In genomic region chr4:185201983-185202962, GRCh38 we compare ENCODE assay signal across 1 cellular context.
TF ChIP-seq lines count a peak whose summit lies in the region.

No MANE protein-coding gene starts in this region.

TF ChIP-seq in HepG2, 621 proteins besides CTCF, POLR2A, EP300 and RAD21 (continued from another document and continues in another):
- TF ChIP-seq, protein P1, sequence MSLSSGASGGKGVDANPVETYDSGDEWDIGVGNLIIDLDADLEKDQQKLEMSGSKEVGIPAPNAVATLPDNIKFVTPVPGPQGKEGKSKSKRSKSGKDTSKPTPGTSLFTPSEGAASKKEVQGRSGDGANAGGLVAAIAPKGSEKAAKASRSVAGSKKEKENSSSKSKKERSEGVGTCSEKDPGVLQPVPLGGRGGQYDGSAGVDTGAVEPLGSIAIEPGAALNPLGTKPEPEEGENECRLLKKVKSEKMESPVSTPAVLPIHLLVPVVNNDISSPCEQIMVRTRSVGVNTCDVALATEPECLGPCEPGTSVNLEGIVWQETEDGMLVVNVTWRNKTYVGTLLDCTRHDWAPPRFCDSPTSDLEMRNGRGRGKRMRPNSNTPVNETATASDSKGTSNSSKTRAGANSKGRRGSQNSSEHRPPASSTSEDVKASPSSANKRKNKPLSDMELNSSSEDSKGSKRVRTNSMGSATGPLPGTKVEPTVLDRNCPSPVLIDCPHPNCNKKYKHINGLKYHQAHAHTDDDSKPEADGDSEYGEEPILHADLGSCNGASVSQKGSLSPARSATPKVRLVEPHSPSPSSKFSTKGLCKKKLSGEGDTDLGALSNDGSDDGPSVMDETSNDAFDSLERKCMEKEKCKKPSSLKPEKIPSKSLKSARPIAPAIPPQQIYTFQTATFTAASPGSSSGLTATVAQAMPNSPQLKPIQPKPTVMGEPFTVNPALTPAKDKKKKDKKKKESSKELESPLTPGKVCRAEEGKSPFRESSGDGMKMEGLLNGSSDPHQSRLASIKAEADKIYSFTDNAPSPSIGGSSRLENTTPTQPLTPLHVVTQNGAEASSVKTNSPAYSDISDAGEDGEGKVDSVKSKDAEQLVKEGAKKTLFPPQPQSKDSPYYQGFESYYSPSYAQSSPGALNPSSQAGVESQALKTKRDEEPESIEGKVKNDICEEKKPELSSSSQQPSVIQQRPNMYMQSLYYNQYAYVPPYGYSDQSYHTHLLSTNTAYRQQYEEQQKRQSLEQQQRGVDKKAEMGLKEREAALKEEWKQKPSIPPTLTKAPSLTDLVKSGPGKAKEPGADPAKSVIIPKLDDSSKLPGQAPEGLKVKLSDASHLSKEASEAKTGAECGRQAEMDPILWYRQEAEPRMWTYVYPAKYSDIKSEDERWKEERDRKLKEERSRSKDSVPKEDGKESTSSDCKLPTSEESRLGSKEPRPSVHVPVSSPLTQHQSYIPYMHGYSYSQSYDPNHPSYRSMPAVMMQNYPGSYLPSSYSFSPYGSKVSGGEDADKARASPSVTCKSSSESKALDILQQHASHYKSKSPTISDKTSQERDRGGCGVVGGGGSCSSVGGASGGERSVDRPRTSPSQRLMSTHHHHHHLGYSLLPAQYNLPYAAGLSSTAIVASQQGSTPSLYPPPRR (CRISPR knock-in tag; IDR thresholded peaks at IDR 0.05; ENCODE audit: borderline replicate concordance): peak; percentile 76; the same call in 1 of the 2 replicates
- 0 out of 2 replicates have a peak, but pooled peaks have one; percentile 41 for TF ChIP-seq ZNF124 (CRISPR knock-in tag; IDR thresholded peaks at IDR 0.05)
- 0 out of 2 replicates have a peak, but pooled peaks have one; percentile 18 for TF ChIP-seq ZNF501 (CRISPR knock-in tag; IDR thresholded peaks at IDR 0.05)
- TF ChIP-seq SAFB2 (CRISPR knock-in tag; IDR thresholded peaks at IDR 0.05; ENCODE audit: borderline replicate concordance, low read depth): 0 out of 2 replicates have a peak, but pooled peaks have one; percentile 56
- peak; percentile 66; the same call in 1 of the 2 replicates for TF ChIP-seq SALL2 (CRISPR knock-in tag; IDR thresholded peaks at IDR 0.05)
- 0 out of 2 replicates have a peak, but pooled peaks have one; percentile 36 for TF ChIP-seq ERF (CRISPR knock-in tag; IDR thresholded peaks at IDR 0.05)
- TF ChIP-seq HDAC1 (CRISPR knock-in tag; IDR thresholded peaks at IDR 0.05): peak; percentile 79
- TF ChIP-seq, protein P2, sequence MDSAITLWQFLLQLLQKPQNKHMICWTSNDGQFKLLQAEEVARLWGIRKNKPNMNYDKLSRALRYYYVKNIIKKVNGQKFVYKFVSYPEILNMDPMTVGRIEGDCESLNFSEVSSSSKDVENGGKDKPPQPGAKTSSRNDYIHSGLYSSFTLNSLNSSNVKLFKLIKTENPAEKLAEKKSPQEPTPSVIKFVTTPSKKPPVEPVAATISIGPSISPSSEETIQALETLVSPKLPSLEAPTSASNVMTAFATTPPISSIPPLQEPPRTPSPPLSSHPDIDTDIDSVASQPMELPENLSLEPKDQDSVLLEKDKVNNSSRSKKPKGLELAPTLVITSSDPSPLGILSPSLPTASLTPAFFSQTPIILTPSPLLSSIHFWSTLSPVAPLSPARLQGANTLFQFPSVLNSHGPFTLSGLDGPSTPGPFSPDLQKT (CRISPR knock-in tag; IDR thresholded peaks at IDR 0.05; ENCODE audit: borderline replicate concordance): no peak
- TF ChIP-seq ETV5 (CRISPR knock-in tag; IDR thresholded peaks at IDR 0.05; ENCODE audit: borderline replicate concordance): peak; percentile 99
- TF ChIP-seq, protein P3, sequence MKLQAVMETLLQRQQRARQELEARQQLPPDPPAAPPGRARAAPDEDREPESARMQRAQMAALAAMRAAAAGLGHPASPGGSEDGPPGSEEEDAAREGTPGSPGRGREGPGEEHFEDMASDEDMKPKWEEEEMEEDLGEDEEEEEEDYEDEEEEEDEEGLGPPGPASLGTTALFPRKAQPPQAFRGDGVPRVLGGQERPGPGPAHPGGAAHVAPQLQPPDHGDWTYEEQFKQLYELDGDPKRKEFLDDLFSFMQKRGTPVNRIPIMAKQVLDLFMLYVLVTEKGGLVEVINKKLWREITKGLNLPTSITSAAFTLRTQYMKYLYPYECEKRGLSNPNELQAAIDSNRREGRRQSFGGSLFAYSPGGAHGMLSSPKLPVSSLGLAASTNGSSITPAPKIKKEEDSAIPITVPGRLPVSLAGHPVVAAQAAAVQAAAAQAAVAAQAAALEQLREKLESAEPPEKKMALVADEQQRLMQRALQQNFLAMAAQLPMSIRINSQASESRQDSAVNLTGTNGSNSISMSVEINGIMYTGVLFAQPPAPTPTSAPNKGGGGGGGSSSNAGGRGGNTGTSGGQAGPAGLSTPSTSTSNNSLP (IDR thresholded peaks at IDR 0.05; ENCODE audit: low read depth, low read length): peak; percentile 85
- TF ChIP-seq, protein P4, sequence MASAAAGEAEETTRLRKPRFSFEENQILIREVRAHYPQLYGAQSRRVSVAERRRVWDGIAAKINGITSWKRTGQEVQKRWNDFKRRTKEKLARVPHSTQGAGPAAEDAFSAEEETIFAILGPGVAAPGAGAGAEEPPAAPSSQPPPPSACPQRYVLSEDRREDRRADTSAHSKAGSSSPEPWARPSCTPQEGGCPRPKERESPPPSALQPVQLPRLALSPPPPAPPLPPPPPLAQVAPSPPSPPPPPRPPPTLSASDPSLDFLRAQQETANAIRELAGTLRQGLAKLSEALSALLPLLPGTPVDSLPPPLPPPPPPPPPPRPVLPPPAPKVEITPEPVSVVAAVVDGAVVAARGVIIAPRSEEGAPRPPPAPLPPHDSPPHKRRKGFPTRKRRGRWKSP (CRISPR knock-in tag; IDR thresholded peaks at IDR 0.05): 0 out of 2 replicates have a peak, but pooled peaks have one; percentile 35
- peak; percentile 93 for TF ChIP-seq GATAD2A (CRISPR knock-in tag; IDR thresholded peaks at IDR 0.05)
- TF ChIP-seq, protein P5, sequence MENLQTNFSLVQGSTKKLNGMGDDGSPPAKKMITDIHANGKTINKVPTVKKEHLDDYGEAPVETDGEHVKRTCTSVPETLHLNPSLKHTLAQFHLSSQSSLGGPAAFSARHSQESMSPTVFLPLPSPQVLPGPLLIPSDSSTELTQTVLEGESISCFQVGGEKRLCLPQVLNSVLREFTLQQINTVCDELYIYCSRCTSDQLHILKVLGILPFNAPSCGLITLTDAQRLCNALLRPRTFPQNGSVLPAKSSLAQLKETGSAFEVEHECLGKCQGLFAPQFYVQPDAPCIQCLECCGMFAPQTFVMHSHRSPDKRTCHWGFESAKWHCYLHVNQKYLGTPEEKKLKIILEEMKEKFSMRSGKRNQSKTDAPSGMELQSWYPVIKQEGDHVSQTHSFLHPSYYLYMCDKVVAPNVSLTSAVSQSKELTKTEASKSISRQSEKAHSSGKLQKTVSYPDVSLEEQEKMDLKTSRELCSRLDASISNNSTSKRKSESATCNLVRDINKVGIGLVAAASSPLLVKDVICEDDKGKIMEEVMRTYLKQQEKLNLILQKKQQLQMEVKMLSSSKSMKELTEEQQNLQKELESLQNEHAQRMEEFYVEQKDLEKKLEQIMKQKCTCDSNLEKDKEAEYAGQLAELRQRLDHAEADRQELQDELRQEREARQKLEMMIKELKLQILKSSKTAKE (CRISPR knock-in tag; IDR thresholded peaks at IDR 0.05; ENCODE audit: borderline replicate concordance): peak; percentile 83
- peak; percentile 41 for TF ChIP-seq ZNF331 (CRISPR knock-in tag; IDR thresholded peaks at IDR 0.05)
- TF ChIP-seq FOXK1 (CRISPR knock-in tag; IDR thresholded peaks at IDR 0.05; ENCODE audit: borderline replicate concordance, low read depth): peak; percentile 65; the same call in 1 of the 2 replicates
- peak; percentile 88 for TF ChIP-seq ZNF362 (CRISPR knock-in tag; IDR thresholded peaks at IDR 0.05; ENCODE audit: borderline replicate concordance)
- no peak for TF ChIP-seq YEATS2 (CRISPR knock-in tag; IDR thresholded peaks at IDR 0.05; ENCODE audit: borderline replicate concordance)
- TF ChIP-seq SRSF1 (optimal IDR thresholded peaks at IDR 0.05; ENCODE audit: low read depth, low read length): no peak
- peak; percentile 75 for TF ChIP-seq TCF7 (IDR thresholded peaks at IDR 0.05; ENCODE audit: low read depth)
- TF ChIP-seq ZNF205 (CRISPR knock-in tag; IDR thresholded peaks at IDR 0.05): peak; percentile 34; the same call in 1 of the 2 replicates
- TF ChIP-seq, protein P6, sequence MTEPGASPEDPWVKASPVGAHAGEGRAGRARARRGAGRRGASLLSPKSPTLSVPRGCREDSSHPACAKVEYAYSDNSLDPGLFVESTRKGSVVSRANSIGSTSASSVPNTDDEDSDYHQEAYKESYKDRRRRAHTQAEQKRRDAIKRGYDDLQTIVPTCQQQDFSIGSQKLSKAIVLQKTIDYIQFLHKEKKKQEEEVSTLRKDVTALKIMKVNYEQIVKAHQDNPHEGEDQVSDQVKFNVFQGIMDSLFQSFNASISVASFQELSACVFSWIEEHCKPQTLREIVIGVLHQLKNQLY (CRISPR knock-in tag; IDR thresholded peaks at IDR 0.05): peak; percentile 68; the same call in 1 of the 2 replicates
- TF ChIP-seq POLR2G (IDR thresholded peaks at IDR 0.05; ENCODE audit: low read depth, low read length): no peak; the same call in 1 of the 2 replicates
- TF ChIP-seq KMT2B (CRISPR knock-in tag; IDR thresholded peaks at IDR 0.05): 0 out of 2 replicates have a peak, but pooled peaks have one; percentile 36
- peak; percentile 64 for TF ChIP-seq SOX13 (IDR thresholded peaks at IDR 0.05)
- TF ChIP-seq SOX13 (CRISPR knock-in tag; conservative IDR thresholded peaks at IDR 0.05 in 1 of 2, IDR thresholded peaks at IDR 0.05 in 1 of 2): peak in 1 of 2 experiments; percentile 89; a peak in 2 of 4 replicates
- peak; percentile 81; the same call in 1 of the 2 replicates for TF ChIP-seq ZNF281 (CRISPR knock-in tag; IDR thresholded peaks at IDR 0.05; ENCODE audit: borderline replicate concordance)
- TF ChIP-seq ZNF496 (CRISPR knock-in tag; IDR thresholded peaks at IDR 0.05; ENCODE audit: insufficient replicate concordance): no peak
- TF ChIP-seq NR2F2 (IDR thresholded peaks at IDR 0.05; ENCODE audit: borderline replicate concordance, low read depth): peak; percentile 51; the same call in 1 of the 2 replicates
- TF ChIP-seq KDM2A (CRISPR knock-in tag; IDR thresholded peaks at IDR 0.05; ENCODE audit: borderline replicate concordance, low read depth): no peak; the same call in 1 of the 2 replicates
- no peak; the same call in 1 of the 2 replicates for TF ChIP-seq NFKBIZ (CRISPR knock-in tag; IDR thresholded peaks at IDR 0.05)
- TF ChIP-seq, protein P7, sequence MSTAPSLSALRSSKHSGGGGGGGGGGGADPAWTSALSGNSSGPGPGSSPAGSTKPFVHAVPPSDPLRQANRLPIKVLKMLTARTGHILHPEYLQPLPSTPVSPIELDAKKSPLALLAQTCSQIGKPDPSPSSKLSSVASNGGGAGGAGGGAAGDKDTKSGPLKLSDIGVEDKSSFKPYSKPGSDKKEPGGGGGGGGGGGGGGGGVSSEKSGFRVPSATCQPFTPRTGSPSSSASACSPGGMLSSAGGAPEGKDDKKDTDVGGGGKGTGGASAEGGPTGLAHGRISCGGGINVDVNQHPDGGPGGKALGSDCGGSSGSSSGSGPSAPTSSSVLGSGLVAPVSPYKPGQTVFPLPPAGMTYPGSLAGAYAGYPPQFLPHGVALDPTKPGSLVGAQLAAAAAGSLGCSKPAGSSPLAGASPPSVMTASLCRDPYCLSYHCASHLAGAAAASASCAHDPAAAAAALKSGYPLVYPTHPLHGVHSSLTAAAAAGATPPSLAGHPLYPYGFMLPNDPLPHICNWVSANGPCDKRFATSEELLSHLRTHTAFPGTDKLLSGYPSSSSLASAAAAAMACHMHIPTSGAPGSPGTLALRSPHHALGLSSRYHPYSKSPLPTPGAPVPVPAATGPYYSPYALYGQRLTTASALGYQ (CRISPR knock-in tag; IDR thresholded peaks at IDR 0.05): peak; percentile 80; the same call in 1 of the 2 replicates
- peak; percentile 59; the same call in 1 of the 2 replicates for TF ChIP-seq ZNF224 (CRISPR knock-in tag; IDR thresholded peaks at IDR 0.05)
- 0 out of 2 replicates have a peak, but pooled peaks have one; percentile 25 for TF ChIP-seq AKAP8 (CRISPR knock-in tag; IDR thresholded peaks at IDR 0.05)
- TF ChIP-seq, protein P8, sequence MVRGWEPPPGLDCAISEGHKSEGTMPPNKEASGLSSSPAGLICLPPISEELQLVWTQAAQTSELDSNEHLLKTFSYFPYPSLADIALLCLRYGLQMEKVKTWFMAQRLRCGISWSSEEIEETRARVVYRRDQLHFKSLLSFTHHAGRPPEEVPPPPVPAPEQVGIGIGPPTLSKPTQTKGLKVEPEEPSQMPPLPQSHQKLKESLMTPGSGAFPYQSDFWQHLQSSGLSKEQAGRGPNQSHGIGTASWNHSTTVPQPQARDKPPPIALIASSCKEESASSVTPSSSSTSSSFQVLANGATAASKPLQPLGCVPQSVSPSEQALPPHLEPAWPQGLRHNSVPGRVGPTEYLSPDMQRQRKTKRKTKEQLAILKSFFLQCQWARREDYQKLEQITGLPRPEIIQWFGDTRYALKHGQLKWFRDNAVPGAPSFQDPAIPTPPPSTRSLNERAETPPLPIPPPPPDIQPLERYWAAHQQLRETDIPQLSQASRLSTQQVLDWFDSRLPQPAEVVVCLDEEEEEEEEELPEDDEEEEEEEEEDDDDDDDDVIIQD (CRISPR knock-in tag; IDR thresholded peaks at IDR 0.05; ENCODE audit: low read depth): peak; percentile 47; the same call in 1 of the 2 replicates
